ENCODE assay signal across 15 cellular contexts in the genomic region with DNA sequence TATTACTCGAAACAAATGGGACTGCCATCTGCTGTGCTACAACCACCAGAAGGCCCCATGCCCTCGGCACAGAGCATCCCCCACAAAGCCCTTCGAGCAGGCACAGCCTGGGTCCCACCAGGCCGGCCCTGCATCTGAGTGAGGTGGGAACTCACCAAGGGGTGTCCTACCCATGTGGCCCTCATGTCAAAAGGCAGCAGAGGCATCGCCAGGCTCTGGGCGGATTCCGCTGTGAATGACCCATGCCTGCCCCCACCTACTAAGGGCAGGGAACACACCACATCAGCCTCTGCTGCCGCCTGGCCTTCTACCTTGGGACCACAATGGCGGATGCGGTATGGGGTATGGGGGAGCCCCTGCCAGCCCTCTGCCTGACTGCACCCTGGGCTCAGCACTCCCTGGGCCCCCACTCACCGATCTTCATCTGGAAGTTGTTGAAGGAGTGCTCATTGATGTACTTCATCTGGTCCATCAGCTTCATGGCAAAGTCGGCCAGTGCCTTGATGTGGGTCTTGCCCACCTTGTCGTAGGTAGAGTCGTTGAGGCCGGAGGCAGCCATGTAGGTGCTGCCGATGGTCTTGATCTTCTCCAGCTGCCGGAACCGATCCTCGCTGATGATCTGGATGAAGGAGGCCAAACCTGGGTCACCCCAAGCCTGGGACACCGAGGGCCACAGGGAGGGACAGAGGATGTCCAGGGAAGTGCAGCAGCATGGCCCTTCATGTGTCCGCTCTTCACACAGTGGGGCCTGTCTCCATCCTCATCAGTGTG.
"Had no signal": no experiment of that assay in that cellular context is flagged by ENCODE, and none has a peak within 500 bp of the region (broad histone marks: within the 10 kb centered on the region; RNA-seq: fewer than 3 reads in every experiment).

No MANE protein-coding gene starts in this region.

- H3K27me3 Mint-ChIP-seq: activated CD4-positive, alpha-beta T cell treated with anti-CD3 and anti-CD28 coated beads, Interleukin-2, amount 10 ng/mL, durations not matched to agents 7 days and 5 days; activated naive CD8-positive, alpha-beta T cell treated with anti-CD3 and anti-CD28 coated beads, Interleukin-2, amount 50 U/mL, for 24 hours; stimulated activated naive CD8-positive, alpha-beta T cell treated with anti-CD3 and anti-CD28 coated beads, Interleukin-15, Interleukin-2, amounts not matched to agents 100 ng/mL and 50 ng/mL, for 24 hours had no signal

- H3K4me1 ChIP-seq: suprapubic skin, transverse colon had no signal

- H3K4me1 Mint-ChIP-seq: activated CD4-positive, alpha-beta T cell treated with anti-CD3 and anti-CD28 coated beads, Interleukin-2, amount 10 ng/mL, durations not matched to agents 7 days and 5 days; activated naive CD8-positive, alpha-beta T cell treated with anti-CD3 and anti-CD28 coated beads, Interleukin-2, amount 50 U/mL, for 24 hours had no signal

- DNase-seq: activated CD4-positive, alpha-beta T cell treated with anti-CD3 and anti-CD28 coated beads, Interleukin-2, amount 10 ng/mL, durations not matched to agents 7 days and 5 days; activated naive CD4-positive, alpha-beta T cell treated with Interleukin-2 at 50 U/mL for 16 hours; activated naive CD8-positive, alpha-beta T cell treated with anti-CD3 and anti-CD28 coated beads, Interleukin-2, amount 50 U/mL, for 24 hours; anterior cingulate cortex; brain microvascular endothelial cell; natural killer cell; stimulated activated CD4-positive, alpha-beta T cell treated with anti-CD3 and anti-CD28 coated beads, Interleukin-12 subunit alpha, Interleukin-12 subunit beta, amount 100 ng/mL, for 4 hours; T1000; transverse colon had no signal

- H3K9me3 ChIP-seq: neutrophil, transverse colon had no signal

- H3K4me3 Mint-ChIP-seq: activated CD4-positive, alpha-beta T cell treated with anti-CD3 and anti-CD28 coated beads, Interleukin-2, amount 10 ng/mL, durations not matched to agents 7 days and 5 days; activated naive CD8-positive, alpha-beta T cell treated with anti-CD3 and anti-CD28 coated beads, Interleukin-2, amount 50 U/mL, for 24 hours; natural killer cell; stimulated activated naive CD8-positive, alpha-beta T cell treated with anti-CD3 and anti-CD28 coated beads, Interleukin-15, Interleukin-2, amounts not matched to agents 100 ng/mL and 50 ng/mL, for 24 hours had no signal

- H3K27me3 ChIP-seq: brain microvascular endothelial cell, neutrophil, suprapubic skin, transverse colon had no signal

- ATAC-seq: activated naive CD8-positive, alpha-beta T cell treated with anti-CD3 and anti-CD28 coated beads, Interleukin-2, amount 50 U/mL, for 24 hours; esophagus mucosa; natural killer cell had no signal

- H3K9me3 Mint-ChIP-seq: activated CD4-positive, alpha-beta T cell treated with anti-CD3 and anti-CD28 coated beads, Interleukin-2, amount 10 ng/mL, durations not matched to agents 7 days and 5 days; activated naive CD8-positive, alpha-beta T cell treated with anti-CD3 and anti-CD28 coated beads, Interleukin-2, amount 50 U/mL, for 24 hours; natural killer cell; stimulated activated naive CD8-positive, alpha-beta T cell treated with anti-CD3 and anti-CD28 coated beads, Interleukin-15, Interleukin-2, amounts not matched to agents 100 ng/mL and 50 ng/mL, for 24 hours had no signal

- H3K36me3 Mint-ChIP-seq: natural killer cell had no signal

- H3K27ac ChIP-seq: brain microvascular endothelial cell, coronary artery, neutrophil, SK-N-MC, suprapubic skin, transverse colon had no signal

- H3K27ac Mint-ChIP-seq: activated CD4-positive, alpha-beta T cell treated with anti-CD3 and anti-CD28 coated beads, Interleukin-2, amount 10 ng/mL, durations not matched to agents 7 days and 5 days; activated naive CD8-positive, alpha-beta T cell treated with anti-CD3 and anti-CD28 coated beads, Interleukin-2, amount 50 U/mL, for 24 hours; natural killer cell; stimulated activated naive CD8-positive, alpha-beta T cell treated with anti-CD3 and anti-CD28 coated beads, Interleukin-15, Interleukin-2, amounts not matched to agents 100 ng/mL and 50 ng/mL, for 24 hours had no signal

- H3K4me3 ChIP-seq: coronary artery, SK-N-MC, suprapubic skin, transverse colon had no signal

- H3K36me3 ChIP-seq: brain microvascular endothelial cell, neutrophil, suprapubic skin, transverse colon had no signal
